19 cellular contexts compared by ENCODE assay signal in the genomic region with DNA sequence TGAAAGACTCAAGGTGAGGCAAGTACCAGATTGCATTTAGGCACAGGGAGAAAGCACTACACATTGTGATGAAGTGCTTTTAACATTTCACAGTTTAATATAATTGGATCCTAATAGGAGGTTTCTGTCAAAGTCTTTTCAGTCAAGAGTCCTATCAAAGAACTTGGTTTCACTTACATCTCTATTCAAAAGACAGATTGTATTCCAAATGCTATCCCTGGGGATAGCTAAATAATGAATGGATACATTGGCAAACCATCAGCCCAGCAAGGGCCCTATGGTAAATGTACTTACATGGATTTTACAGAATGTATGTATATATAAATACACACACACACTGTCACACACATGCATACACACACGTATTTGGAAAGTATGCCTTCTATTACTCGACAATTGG.
"Had no signal": no experiment of that assay in that cellular context is flagged by ENCODE, and none has a peak within 500 bp of the region (broad histone marks: within the 10 kb centered on the region; RNA-seq: fewer than 3 reads in every experiment).

No MANE protein-coding gene starts in this region.

- H3K27me3 Mint-ChIP-seq: activated CD4-positive, alpha-beta T cell treated with anti-CD3 and anti-CD28 coated beads, Interleukin-2, amount 10 ng/mL, durations not matched to agents 7 days and 5 days; activated naive CD8-positive, alpha-beta T cell; naive thymus-derived CD4-positive, alpha-beta T cell had no signal

- H3K27ac ChIP-seq: left ventricle myocardium inferior, right atrium auricular region, transverse colon, vagina had no signal

- DNase-seq: activated CD4-positive, alpha-beta T cell treated with anti-CD3 and anti-CD28 coated beads, Interleukin-2, amount 10 ng/mL, durations not matched to agents 7 days and 5 days; activated CD8-positive, alpha-beta memory T cell treated with anti-CD3 and anti-CD28 coated beads, Interleukin-2, amount 50 U/mL, for 48 hours; activated gamma-delta T cell treated with Interleukin-2 at 50 U/mL for 16 hours; amniotic stem cell; hippocampal formation; kidney; left ventricle myocardium inferior; mucosa of descending colon; naive thymus-derived CD4-positive, alpha-beta T cell; nucleus accumbens; stimulated activated CD4-positive, alpha-beta T cell treated with anti-CD3 and anti-CD28 coated beads, Interleukin-4, amount 100 ng/mL, for 4 hours; stimulated activated CD8-positive, alpha-beta memory T cell treated with anti-CD3 and anti-CD28 coated beads, Interleukin-4, amount 100 ng/mL, for 48 hours; stimulated activated naive CD4-positive, alpha-beta T cell treated with Interleukin-2 at 50 U/mL for 16 hours; substantia nigra; transverse colon had no signal

- H3K4me1 Mint-ChIP-seq: activated CD4-positive, alpha-beta T cell treated with anti-CD3 and anti-CD28 coated beads, Interleukin-2, amount 10 ng/mL, durations not matched to agents 7 days and 5 days; naive thymus-derived CD4-positive, alpha-beta T cell had no signal

- H3K27ac Mint-ChIP-seq: activated CD4-positive, alpha-beta T cell treated with anti-CD3 and anti-CD28 coated beads, Interleukin-2, amount 10 ng/mL, durations not matched to agents 7 days and 5 days; activated naive CD8-positive, alpha-beta T cell; naive thymus-derived CD4-positive, alpha-beta T cell had no signal

- H3K4me3 Mint-ChIP-seq: activated CD4-positive, alpha-beta T cell treated with anti-CD3 and anti-CD28 coated beads, Interleukin-2, amount 10 ng/mL, durations not matched to agents 7 days and 5 days; activated naive CD8-positive, alpha-beta T cell; naive thymus-derived CD4-positive, alpha-beta T cell had no signal

- ATAC-seq: esophagus mucosa; mucosa of descending colon; naive thymus-derived CD4-positive, alpha-beta T cell had no signal

- H3K27me3 ChIP-seq: right atrium auricular region, transverse colon, vagina had no signal

- H3K4me1 ChIP-seq: left ventricle myocardium inferior, right atrium auricular region, transverse colon, vagina had no signal

- H3K36me3 ChIP-seq: left ventricle myocardium inferior, right atrium auricular region, transverse colon, vagina had no signal

- H3K36me3 Mint-ChIP-seq: activated naive CD8-positive, alpha-beta T cell; naive thymus-derived CD4-positive, alpha-beta T cell had no signal

- H3K4me3 ChIP-seq: left ventricle myocardium inferior, mucosa of descending colon, right atrium auricular region, transverse colon, vagina had no signal

- H3K9me3 ChIP-seq: transverse colon, vagina had no signal
